Comparison of ENCODE assay signal across 19 cellular contexts in genomic region chr7:23415198-23415597, GRCh38. TPM values are rescaled to one million over a fixed set of nuclear protein-coding genes. Genes with fewer than 3 reads are reported as not detected.
DNase-seq lines count a peak whose midpoint lies in the region; ATAC-seq, FAIRE-seq and TF ChIP-seq lines count a peak whose summit lies in the region.
"Had no signal": no experiment of that assay in that cellular context is flagged by ENCODE, and none has a peak within 500 bp of the region (broad histone marks: within the 10 kb centered on the region; RNA-seq: fewer than 3 reads in every experiment).

No MANE protein-coding gene starts in this region.

- H3K27ac ChIP-seq in endodermal cell (ENCODE audit: low read depth, low read length) = no peak overlapping the region
- H3K27ac ChIP-seq: BLaER1 had no signal

- peak; percentile 71 for FAIRE-seq in urothelium cell line (lab: Jason Lieb, UNC)

- H3K9ac ChIP-seq in endodermal cell (ENCODE audit: extremely low read depth, low read length, poor library complexity, severe bottlenecking) = no peak overlapping the region
- H3K9ac ChIP-seq: BLaER1 had no signal

- H3K36me3 ChIP-seq in Caco-2 (ENCODE audit: control insufficient read depth, insufficient read depth, low read length) (peaks cover 1% of the 10 kb centered on the region; the same call in 1 of the 2 replicates), endodermal cell (ENCODE audit: control insufficient read depth, insufficient read depth, low read length) (peaks cover 86% of the 10 kb centered on the region)
- H3K36me3 ChIP-seq: BLaER1 had no signal

- H3K4me1 Mint-ChIP-seq in Caco-2 (ENCODE audit: low read depth, unreplicated experiment) (peaks cover under 1% of the 10 kb centered on the region), WTC11 (peaks cover 35% of the 10 kb centered on the region), endodermal cell (peaks cover 17% of the 10 kb centered on the region), natural killer cell (no peaks in the 10 kb centered on the region)
- H3K4me1 Mint-ChIP-seq: CD4-positive, alpha-beta memory T cell had no signal

- H3K9me3 ChIP-seq in Caco-2 = no peaks in the 10 kb centered on the region
- H3K9me3 ChIP-seq in endodermal cell (ENCODE audit: control insufficient read depth, low read length) = peaks cover 8% of the 10 kb centered on the region
- H3K9me3 ChIP-seq: BLaER1 had no signal

- ATAC-seq in WTC11 = no peak
- ATAC-seq in HG03521 (IDR thresholded peaks at IDR 0.05; ENCODE audit: unreplicated experiment) = no peak
- ATAC-seq in GM21825 (IDR thresholded peaks at IDR 0.05; ENCODE audit: unreplicated experiment) = no peak
- no peak for ATAC-seq in natural killer cell
- ATAC-seq: HCT116 had no signal

- CTCF ChIA-PET in Caco-2 (lab: Charles Lee) (interaction anchor here (0.6 kb wide), 1 partner anchor 735 kb away, joined by 3 read pairs; no protein-coding TSS in a partner anchor), WTC11 (lab: Charles Lee) (no interaction called here)

- H3K27me3 ChIP-seq in Caco-2 (replicated peaks; ENCODE audit: control insufficient read depth, insufficient read depth, low read length) = no peaks in the 10 kb centered on the region
- H3K27me3 ChIP-seq in endodermal cell (ENCODE audit: control insufficient read depth, insufficient read depth, low read length, poor library complexity, severe bottlenecking) = no peaks in the 10 kb centered on the region
- H3K27me3 ChIP-seq: BLaER1 had no signal

- TF ChIP-seq CTCF in Caco-2 (IDR thresholded peaks at IDR 0.05; ENCODE audit: insufficient read depth in 1 of 2, low read depth in 1 of 2, low read length in 1 of 2, severe bottlenecking in 1 of 2, unreplicated experiment in 1 of 2) (no peak), WTC11 (IDR thresholded peaks at IDR 0.05) (no peak), endodermal cell (conservative IDR thresholded peaks at IDR 0.05) (no peak), natural killer cell (IDR thresholded peaks at IDR 0.05) (no peak)

- H3K9me3 Mint-ChIP-seq in Caco-2 (ENCODE audit: unreplicated experiment) = no peaks in the 10 kb centered on the region
- H3K9me3 Mint-ChIP-seq in WTC11 = peaks cover 3% of the 10 kb centered on the region; the same call in 1 of the 2 replicates
- H3K9me3 Mint-ChIP-seq in endodermal cell = no peaks in the 10 kb centered on the region
- H3K9me3 Mint-ChIP-seq in natural killer cell = no peaks in the 10 kb centered on the region
- H3K9me3 Mint-ChIP-seq: CD14-positive monocyte; CD4-positive, alpha-beta memory T cell; HFFc6; IgD-negative memory B cell had no signal

- no peaks in the 10 kb centered on the region for H3K27me3 Mint-ChIP-seq in Caco-2 (ENCODE audit: insufficient read depth, unreplicated experiment)
- no peaks in the 10 kb centered on the region for H3K27me3 Mint-ChIP-seq in WTC11 (ENCODE audit: low read depth)
- H3K27me3 Mint-ChIP-seq in endodermal cell (ENCODE audit: insufficient read depth) = no peaks in the 10 kb centered on the region
- H3K27me3 Mint-ChIP-seq in natural killer cell (ENCODE audit: low read depth in 2 of 2) = peaks cover 9 to 21% of the 10 kb centered on the region in 2 donors

- no peaks in the 10 kb centered on the region for H3K4me1 ChIP-seq in Caco-2
- no peaks in the 10 kb centered on the region for H3K4me1 ChIP-seq in endodermal cell (ENCODE audit: control insufficient read depth, insufficient read depth, low read length)
- H3K4me1 ChIP-seq: BLaER1 had no signal

- H3K27ac Mint-ChIP-seq in Caco-2 (ENCODE audit: unreplicated experiment) (peak overlapping the region; percentile 4), WTC11 (peak overlapping the region; percentile 47), endodermal cell (peak overlapping the region; percentile 38), natural killer cell (no peak overlapping the region)
- H3K27ac Mint-ChIP-seq: HFFc6 had no signal

- WGBS in endodermal cell (ENCODE audit: insufficient coverage in 1 of 2, insufficient read length in 1 of 2), 2 experiments = 96 to 97% methylated on average over 29 to 37 of the region's 37 CpGs

- H3K36me3 Mint-ChIP-seq in Caco-2 (ENCODE audit: insufficient read depth, unreplicated experiment) (peaks cover 75% of the 10 kb centered on the region), WTC11 (peaks cover 60% of the 10 kb centered on the region), endodermal cell (ENCODE audit: low read depth) (peaks cover 64% of the 10 kb centered on the region), natural killer cell (no peaks in the 10 kb centered on the region)
- H3K36me3 Mint-ChIP-seq: CD14-positive monocyte; CD4-positive, alpha-beta memory T cell; IgD-negative memory B cell had no signal

- H3K4me3 Mint-ChIP-seq in Caco-2 (ENCODE audit: unreplicated experiment) (no peak overlapping the region), WTC11 (no peak overlapping the region), endodermal cell (no peak overlapping the region), natural killer cell (no peak overlapping the region)
- H3K4me3 Mint-ChIP-seq: CD14-positive monocyte; CD4-positive, alpha-beta memory T cell; HFFc6; IgD-negative memory B cell had no signal

- no TSS peak for BruUV-seq in Caco-2 (replicated peaks; lab: Mats Ljungman, UMichigan)

- POLR2A ChIA-PET in Caco-2 (lab: Charles Lee) = no interaction called here
- POLR2A ChIA-PET in WTC11 (lab: Charles Lee) = no interaction called here

- intact Hi-C loops in Caco-2 (cut with micrococcal nuclease; ENCODE audit: unreplicated experiment) (no loop called here), natural killer cell (cut with micrococcal nuclease) (no loop called here)

- H3K4me3 ChIP-seq in Caco-2 (ENCODE audit: low read depth, low read length) = no peak overlapping the region
- no peak overlapping the region for H3K4me3 ChIP-seq in endodermal cell (ENCODE audit: low read length)
- H3K4me3 ChIP-seq: BLaER1 had no signal

- no peak for DNase-seq in Caco-2
- DNase-seq in WTC11 (ENCODE audit: low spot score) = no peak
- DNase-seq in endodermal cell = no peak
- DNase-seq in urothelium cell line (ENCODE audit: low spot score) = no peak
- DNase-seq in natural killer cell = no peak
- DNase-seq: 8988T; Calu3; CD4-positive, alpha-beta memory T cell; DMS79 treated with DMSO at 0.1 percent for 48 hours; GF-D8; GOT3; H7; HFFc6 had no signal

TF ChIP-seq in WTC11, 78 proteins besides CTCF, POLR2A, EP300 and RAD21:
- TF ChIP-seq FOXP1 (CRISPR knock-in tag; IDR thresholded peaks at IDR 0.05; ENCODE audit: borderline replicate concordance) (peak; percentile 34; the same call in 1 of the 2 replicates), RELA (CRISPR knock-in tag; IDR thresholded peaks at IDR 0.05; ENCODE audit: borderline replicate concordance) (0 out of 2 replicates have a peak, but pooled peaks have one; percentile 39), ESRRA (CRISPR knock-in tag; IDR thresholded peaks at IDR 0.05; ENCODE audit: borderline replicate concordance) (no peak)
- TF ChIP-seq, protein P1, sequence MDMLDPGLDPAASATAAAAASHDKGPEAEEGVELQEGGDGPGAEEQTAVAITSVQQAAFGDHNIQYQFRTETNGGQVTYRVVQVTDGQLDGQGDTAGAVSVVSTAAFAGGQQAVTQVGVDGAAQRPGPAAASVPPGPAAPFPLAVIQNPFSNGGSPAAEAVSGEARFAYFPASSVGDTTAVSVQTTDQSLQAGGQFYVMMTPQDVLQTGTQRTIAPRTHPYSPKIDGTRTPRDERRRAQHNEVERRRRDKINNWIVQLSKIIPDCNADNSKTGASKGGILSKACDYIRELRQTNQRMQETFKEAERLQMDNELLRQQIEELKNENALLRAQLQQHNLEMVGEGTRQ (CRISPR knock-in tag; IDR thresholded peaks at IDR 0.05) = no peak
TF ChIP-seq in WTC11: peak in this region for 2.

RNA-seq across cellular contexts. Expression of gene IGF2BP3, which starts 55.1 kb away (rescaled TPM):
- 124 and 127 TPM in 2 replicates for total RNA-seq in Caco-2 (2022)
- 129 to 165 TPM (median 164 TPM) in 3 replicates for total RNA-seq in WTC11 (2021)
- total RNA-seq in endodermal cell = 100 to 1,000 TPM; 114 to 123 TPM
- 96.3 TPM for polyA plus RNA-seq in endodermal cell (2013, experiment 1 of 2)
- polyA plus RNA-seq in endodermal cell (2013, experiment 2 of 2) = 93.1 TPM
- 1 to 10 TPM in 2 of 3 donors, not detected in 1; 1.4 to 2.9 TPM for total RNA-seq in natural killer cell
- total RNA-seq: CD4-positive, alpha-beta memory T cell had no signal
- polyA plus RNA-seq: CD4-positive, alpha-beta memory T cell had no signal

Comparison
In these comparisons a context has a peak if more than half of its experiments do, and no peak if none do; other contexts are left out.
1. H3K27ac Mint-ChIP-seq: peak in Caco-2 (single experiment), WTC11 (single experiment) and endodermal cell (single experiment); none in natural killer cell (0 of 2).
2. RNA of gene IGF2BP3, which starts 55.1 kb away (total RNA-seq): 129 to 165 TPM in WTC11, 124 to 127 TPM in Caco-2 and 114 to 123 TPM in endodermal cell; 1.4 to 2.9 TPM in natural killer cell; every median in the first group is over 10 times any median in the second.